2 cellular contexts compared by ENCODE assay signal in the genomic region with DNA sequence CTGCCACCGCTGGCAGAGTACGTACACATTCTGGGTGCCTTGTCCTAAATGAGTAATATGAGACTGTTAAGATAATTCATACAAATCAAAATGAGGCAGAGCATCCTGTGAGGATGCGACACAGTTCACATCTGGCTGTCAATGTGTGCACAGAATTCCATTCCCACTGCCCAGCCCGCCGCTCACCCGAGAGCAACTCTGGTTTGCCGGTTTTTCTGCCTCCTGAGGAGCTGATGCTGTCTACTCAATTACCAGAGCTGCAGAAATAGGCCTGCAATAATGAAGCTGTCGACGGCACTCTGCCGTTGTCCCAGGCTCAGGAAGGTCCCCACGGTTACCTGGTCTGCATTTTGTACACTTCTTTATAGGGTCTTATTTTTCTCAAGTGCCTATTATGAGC.
TF ChIP-seq lines count a peak whose summit lies in the region.

No MANE protein-coding gene starts in this region.

TF ChIP-seq in SK-N-SH, 30 proteins besides CTCF, POLR2A, EP300 and RAD21 (continued from another document):
- TF ChIP-seq SIN3A (IDR thresholded peaks at IDR 0.05; ENCODE audit: borderline replicate concordance, low read depth, low read length) (no peak), FOXM1 (IDR thresholded peaks at IDR 0.05; ENCODE audit: low read depth) (no peak), FOSL2 (IDR thresholded peaks at IDR 0.05; ENCODE audit: borderline replicate concordance, low read depth) (no peak), TEAD4 (IDR thresholded peaks at IDR 0.05; ENCODE audit: borderline replicate concordance, insufficient read depth) (no peak), MEF2A (IDR thresholded peaks at IDR 0.05; ENCODE audit: borderline replicate concordance, low read depth) (no peak), ELF1 (IDR thresholded peaks at IDR 0.05) (no peak), TCF12 (IDR thresholded peaks at IDR 0.05) (no peak)
- TF ChIP-seq, protein P1, sequence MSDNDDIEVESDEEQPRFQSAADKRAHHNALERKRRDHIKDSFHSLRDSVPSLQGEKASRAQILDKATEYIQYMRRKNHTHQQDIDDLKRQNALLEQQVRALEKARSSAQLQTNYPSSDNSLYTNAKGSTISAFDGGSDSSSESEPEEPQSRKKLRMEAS (IDR thresholded peaks at IDR 0.05; ENCODE audit: low read depth): no peak
- TF ChIP-seq, protein P2, sequence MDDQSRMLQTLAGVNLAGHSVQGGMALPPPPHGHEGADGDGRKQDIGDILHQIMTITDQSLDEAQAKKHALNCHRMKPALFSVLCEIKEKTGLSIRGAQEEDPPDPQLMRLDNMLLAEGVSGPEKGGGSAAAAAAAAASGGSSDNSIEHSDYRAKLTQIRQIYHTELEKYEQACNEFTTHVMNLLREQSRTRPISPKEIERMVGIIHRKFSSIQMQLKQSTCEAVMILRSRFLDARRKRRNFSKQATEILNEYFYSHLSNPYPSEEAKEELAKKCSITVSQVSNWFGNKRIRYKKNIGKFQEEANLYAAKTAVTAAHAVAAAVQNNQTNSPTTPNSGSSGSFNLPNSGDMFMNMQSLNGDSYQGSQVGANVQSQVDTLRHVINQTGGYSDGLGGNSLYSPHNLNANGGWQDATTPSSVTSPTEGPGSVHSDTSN (IDR thresholded peaks at IDR 0.05): no peak

TF ChIP-seq in SK-N-SH treated with all-trans-retinoic acid at 6 μM for 48 hours, 23 proteins besides CTCF, POLR2A, EP300 and RAD21 (continued from another document):
- TF ChIP-seq, protein P3, sequence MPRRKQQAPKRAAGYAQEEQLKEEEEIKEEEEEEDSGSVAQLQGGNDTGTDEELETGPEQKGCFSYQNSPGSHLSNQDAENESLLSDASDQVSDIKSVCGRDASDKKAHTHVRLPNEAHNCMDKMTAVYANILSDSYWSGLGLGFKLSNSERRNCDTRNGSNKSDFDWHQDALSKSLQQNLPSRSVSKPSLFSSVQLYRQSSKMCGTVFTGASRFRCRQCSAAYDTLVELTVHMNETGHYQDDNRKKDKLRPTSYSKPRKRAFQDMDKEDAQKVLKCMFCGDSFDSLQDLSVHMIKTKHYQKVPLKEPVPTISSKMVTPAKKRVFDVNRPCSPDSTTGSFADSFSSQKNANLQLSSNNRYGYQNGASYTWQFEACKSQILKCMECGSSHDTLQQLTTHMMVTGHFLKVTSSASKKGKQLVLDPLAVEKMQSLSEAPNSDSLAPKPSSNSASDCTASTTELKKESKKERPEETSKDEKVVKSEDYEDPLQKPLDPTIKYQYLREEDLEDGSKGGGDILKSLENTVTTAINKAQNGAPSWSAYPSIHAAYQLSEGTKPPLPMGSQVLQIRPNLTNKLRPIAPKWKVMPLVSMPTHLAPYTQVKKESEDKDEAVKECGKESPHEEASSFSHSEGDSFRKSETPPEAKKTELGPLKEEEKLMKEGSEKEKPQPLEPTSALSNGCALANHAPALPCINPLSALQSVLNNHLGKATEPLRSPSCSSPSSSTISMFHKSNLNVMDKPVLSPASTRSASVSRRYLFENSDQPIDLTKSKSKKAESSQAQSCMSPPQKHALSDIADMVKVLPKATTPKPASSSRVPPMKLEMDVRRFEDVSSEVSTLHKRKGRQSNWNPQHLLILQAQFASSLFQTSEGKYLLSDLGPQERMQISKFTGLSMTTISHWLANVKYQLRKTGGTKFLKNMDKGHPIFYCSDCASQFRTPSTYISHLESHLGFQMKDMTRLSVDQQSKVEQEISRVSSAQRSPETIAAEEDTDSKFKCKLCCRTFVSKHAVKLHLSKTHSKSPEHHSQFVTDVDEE (CRISPR knock-in tag; IDR thresholded peaks at IDR 0.05): no peak
- TF ChIP-seq, protein P4, sequence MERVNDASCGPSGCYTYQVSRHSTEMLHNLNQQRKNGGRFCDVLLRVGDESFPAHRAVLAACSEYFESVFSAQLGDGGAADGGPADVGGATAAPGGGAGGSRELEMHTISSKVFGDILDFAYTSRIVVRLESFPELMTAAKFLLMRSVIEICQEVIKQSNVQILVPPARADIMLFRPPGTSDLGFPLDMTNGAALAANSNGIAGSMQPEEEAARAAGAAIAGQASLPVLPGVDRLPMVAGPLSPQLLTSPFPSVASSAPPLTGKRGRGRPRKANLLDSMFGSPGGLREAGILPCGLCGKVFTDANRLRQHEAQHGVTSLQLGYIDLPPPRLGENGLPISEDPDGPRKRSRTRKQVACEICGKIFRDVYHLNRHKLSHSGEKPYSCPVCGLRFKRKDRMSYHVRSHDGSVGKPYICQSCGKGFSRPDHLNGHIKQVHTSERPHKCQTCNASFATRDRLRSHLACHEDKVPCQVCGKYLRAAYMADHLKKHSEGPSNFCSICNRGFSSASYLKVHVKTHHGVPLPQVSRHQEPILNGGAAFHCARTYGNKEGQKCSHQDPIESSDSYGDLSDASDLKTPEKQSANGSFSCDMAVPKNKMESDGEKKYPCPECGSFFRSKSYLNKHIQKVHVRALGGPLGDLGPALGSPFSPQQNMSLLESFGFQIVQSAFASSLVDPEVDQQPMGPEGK (CRISPR knock-in tag; IDR thresholded peaks at IDR 0.05; ENCODE audit: borderline replicate concordance): no peak
- TF ChIP-seq ISL1 (CRISPR knock-in tag; IDR thresholded peaks at IDR 0.05) (no peak), ZFP30 (CRISPR knock-in tag; IDR thresholded peaks at IDR 0.05) (no peak), PPARA (CRISPR knock-in tag; IDR thresholded peaks at IDR 0.05; ENCODE audit: borderline replicate concordance) (no peak), ZNF8 (CRISPR knock-in tag; IDR thresholded peaks at IDR 0.05) (no peak), ZNF565 (CRISPR knock-in tag; conservative IDR thresholded peaks at IDR 0.05; ENCODE audit: low read depth) (no peak), BACH2 (CRISPR knock-in tag; IDR thresholded peaks at IDR 0.05; ENCODE audit: borderline replicate concordance) (no peak), ZFP3 (CRISPR knock-in tag; IDR thresholded peaks at IDR 0.05) (no peak), ZNF70 (CRISPR knock-in tag; IDR thresholded peaks at IDR 0.05) (no peak), GLIS3 (CRISPR knock-in tag; IDR thresholded peaks at IDR 0.05) (no peak), SNAI2 (CRISPR knock-in tag; IDR thresholded peaks at IDR 0.05) (no peak), ARNTL (CRISPR knock-in tag; IDR thresholded peaks at IDR 0.05; ENCODE audit: borderline replicate concordance, low read depth) (no peak)
- TF ChIP-seq, protein P5, sequence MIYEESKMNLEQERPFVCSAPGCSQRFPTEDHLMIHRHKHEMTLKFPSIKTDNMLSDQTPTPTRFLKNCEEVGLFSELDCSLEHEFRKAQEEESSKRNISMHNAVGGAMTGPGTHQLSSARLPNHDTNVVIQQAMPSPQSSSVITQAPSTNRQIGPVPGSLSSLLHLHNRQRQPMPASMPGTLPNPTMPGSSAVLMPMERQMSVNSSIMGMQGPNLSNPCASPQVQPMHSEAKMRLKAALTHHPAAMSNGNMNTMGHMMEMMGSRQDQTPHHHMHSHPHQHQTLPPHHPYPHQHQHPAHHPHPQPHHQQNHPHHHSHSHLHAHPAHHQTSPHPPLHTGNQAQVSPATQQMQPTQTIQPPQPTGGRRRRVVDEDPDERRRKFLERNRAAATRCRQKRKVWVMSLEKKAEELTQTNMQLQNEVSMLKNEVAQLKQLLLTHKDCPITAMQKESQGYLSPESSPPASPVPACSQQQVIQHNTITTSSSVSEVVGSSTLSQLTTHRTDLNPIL (CRISPR knock-in tag; IDR thresholded peaks at IDR 0.05; ENCODE audit: low read depth): no peak
- TF ChIP-seq, protein P6, sequence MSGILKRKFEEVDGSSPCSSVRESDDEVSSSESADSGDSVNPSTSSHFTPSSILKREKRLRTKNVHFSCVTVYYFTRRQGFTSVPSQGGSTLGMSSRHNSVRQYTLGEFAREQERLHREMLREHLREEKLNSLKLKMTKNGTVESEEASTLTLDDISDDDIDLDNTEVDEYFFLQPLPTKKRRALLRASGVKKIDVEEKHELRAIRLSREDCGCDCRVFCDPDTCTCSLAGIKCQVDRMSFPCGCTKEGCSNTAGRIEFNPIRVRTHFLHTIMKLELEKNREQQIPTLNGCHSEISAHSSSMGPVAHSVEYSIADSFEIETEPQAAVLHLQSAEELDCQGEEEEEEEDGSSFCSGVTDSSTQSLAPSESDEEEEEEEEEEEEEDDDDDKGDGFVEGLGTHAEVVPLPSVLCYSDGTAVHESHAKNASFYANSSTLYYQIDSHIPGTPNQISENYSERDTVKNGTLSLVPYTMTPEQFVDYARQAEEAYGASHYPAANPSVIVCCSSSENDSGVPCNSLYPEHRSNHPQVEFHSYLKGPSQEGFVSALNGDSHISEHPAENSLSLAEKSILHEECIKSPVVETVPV (CRISPR knock-in tag; IDR thresholded peaks at IDR 0.05): no peak
